In genomic region chr12:105053116-105053572, GRCh38 we compare ENCODE assay signal across 8 cellular contexts. TPM values are rescaled to one million over a fixed set of nuclear protein-coding genes. Genes with fewer than 3 reads are reported as not detected.
DNase-seq lines count a peak whose midpoint lies in the region; ATAC-seq and TF ChIP-seq lines count a peak whose summit lies in the region.

No MANE protein-coding gene starts in this region.

- H3K4me3 ChIP-seq in GM12864 (ENCODE audit: low read depth, low read length) (no peak overlapping the region), dorsolateral prefrontal cortex (no peak overlapping the region), lung (no peak overlapping the region)

- WGBS in lung, 2 donors, result 4 to 6% methylated on average over 2 of the region's 2 CpGs

- intact Hi-C loops in dorsolateral prefrontal cortex (cut with DNase I), result loop anchor here (2.0 to 10.0 kb wide), 4 partner anchors 388 to 848 kb away; no protein-coding TSS in a partner anchor

- no peaks in the 10 kb centered on the region for H3K9me3 ChIP-seq in lung (ENCODE audit: control insufficient read depth in 2 of 2, insufficient read depth in 1 of 2, low read length in 1 of 2)

- H3K27me3 ChIP-seq in dorsolateral prefrontal cortex, result no peaks in the 10 kb centered on the region
- no peaks in the 10 kb centered on the region for H3K27me3 ChIP-seq in lung (ENCODE audit: control insufficient read depth, insufficient read depth)

- no peaks in the 10 kb centered on the region for H3K4me1 ChIP-seq in lung (ENCODE audit: control insufficient read depth in 2 of 2, insufficient read depth in 2 of 2, low read length in 2 of 2)

- H3K36me3 ChIP-seq in lung (ENCODE audit: control insufficient read depth in 2 of 2, insufficient read depth in 2 of 2, low read length in 2 of 2), result peaks cover 1 to 3% of the 10 kb centered on the region in 2 donors

- DNase-seq in GM12864 (ENCODE audit: low read depth) (peak; percentile 74), NCI-H774 (lab: John Stamatoyannopoulos, UW) (peak; percentile 78), dorsolateral prefrontal cortex (peak; percentile 51 to 90 (median 62)), lung (ENCODE audit: low spot score) (peak; percentile 67)
- peak; percentile 73 for DNase-seq in activated CD4-positive, alpha-beta T cell treated with anti-CD3 and anti-CD28 coated beads, Interleukin-2, amount 50 U/mL, for 1 hour
- DNase-seq in stimulated activated CD8-positive, alpha-beta memory T cell treated with anti-CD3 and anti-CD28 coated beads, Interleukin-12 subunit alpha, Interleukin-12 subunit beta, amount 100 ng/mL, for 4 hours (ENCODE audit: low read depth), result peak; percentile 38

- TF ChIP-seq CTCF in GM12864 (IDR thresholded peaks at IDR 0.05; ENCODE audit: low read depth, low read length, missing control alignments), result peak; percentile 89
- peak; percentile 81 to 99 (median 94) for TF ChIP-seq CTCF in dorsolateral prefrontal cortex (IDR thresholded peaks at IDR 0.05 in 54 of 56, conservative IDR thresholded peaks at IDR 0.05 in 2 of 56; ENCODE audit: low read depth in 1 of 56, partially characterized antibody in 56 of 56)
- TF ChIP-seq CTCF in lung (IDR thresholded peaks at IDR 0.05; ENCODE audit: control extremely low read depth, extremely low read depth), result peak; percentile 88

- ATAC-seq in HG03520 (IDR thresholded peaks at IDR 0.05; ENCODE audit: unreplicated experiment) (peak; percentile 44), lung (ENCODE audit: insufficient read depth, low FRiP score) (peak; percentile 82), GM21737 (IDR thresholded peaks at IDR 0.05; ENCODE audit: unreplicated experiment) (no peak)

- H3K27ac ChIP-seq in dorsolateral prefrontal cortex (no peak overlapping the region), lung (ENCODE audit: low read depth in 1 of 2, low read length in 1 of 2) (no peak overlapping the region)

RNA-seq across cellular contexts. Expression of gene ALDH1L2, which starts 31.1 kb away (rescaled TPM):
- total RNA-seq in dorsolateral prefrontal cortex, result 10 to 100 TPM in 77 of 120 experiments, 1 to 10 TPM in 43; 4.6 to 24.6 (median 10.9) TPM
- total RNA-seq in lung, result 10 to 100 TPM in 1 of 2 donors, 1 to 10 TPM in 1; 6.8 to 28.4 TPM
- polyA plus RNA-seq in lung, result 1 to 10 TPM; 1.1 to 3.0 TPM

RNA-seq across cellular contexts. Expression of gene WASHC4, which starts 54.4 kb away (rescaled TPM):
- 10 to 100 TPM; 27.1 to 75.9 (median 42.7) TPM for total RNA-seq in dorsolateral prefrontal cortex
- total RNA-seq in lung, result 100 to 1,000 TPM in 1 of 2 donors, 10 to 100 TPM in 1; 46.9 to 150 TPM
- 10 to 100 TPM; 18.8 to 21.7 TPM for polyA plus RNA-seq in lung
